1 cellular context compared by ENCODE assay signal in genomic region chr15:82100116-82100795, GRCh38.
TF ChIP-seq lines count a peak whose summit lies in the region.

No MANE protein-coding gene starts in this region.

TF ChIP-seq in GM23338, 12 proteins besides CTCF, POLR2A, EP300 and RAD21 (continued from another document):
- TF ChIP-seq ZNF462 (CRISPR knock-in tag; IDR thresholded peaks at IDR 0.05) (peak; percentile 65), CREB1 (CRISPR knock-in tag; IDR thresholded peaks at IDR 0.05; ENCODE audit: low read depth) (no peak)
